Comparison of ENCODE assay signal across 15 cellular contexts in the genomic region with DNA sequence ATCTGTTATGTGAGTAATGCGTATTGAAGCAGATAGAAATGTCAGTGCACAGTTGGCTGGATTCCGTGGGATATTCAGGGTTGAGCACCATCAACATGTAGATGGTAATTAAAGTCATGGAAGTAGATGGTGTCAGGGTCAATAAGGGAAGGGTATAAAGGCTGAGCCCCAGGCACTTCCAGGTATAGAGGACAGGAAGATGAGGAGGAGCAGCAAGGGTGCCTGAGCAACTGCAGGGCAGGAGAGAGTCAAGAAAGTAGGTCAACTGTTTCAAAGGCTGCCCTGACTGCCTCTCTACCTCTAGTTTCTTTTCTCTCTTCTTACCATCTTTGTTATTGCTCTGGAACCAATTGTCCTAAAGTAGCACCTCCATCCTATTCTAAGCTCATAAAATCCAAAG.
DNase-seq lines count a peak whose midpoint lies in the region; ATAC-seq and TF ChIP-seq lines count a peak whose summit lies in the region.
"Had no signal": no experiment of that assay in that cellular context is flagged by ENCODE, and none has a peak within 500 bp of the region (broad histone marks: within the 10 kb centered on the region; RNA-seq: fewer than 3 reads in every experiment).

No MANE protein-coding gene starts in this region.

- H3K27ac ChIP-seq in RWPE2 (ENCODE audit: poor library complexity, severe bottlenecking) (peak overlapping the region; percentile 99), coronary artery (peak overlapping the region; percentile 30 to 95), smooth muscle cell (ENCODE audit: low read depth) (peak overlapping the region; percentile 96)

- H3K9me3 ChIP-seq in RWPE2 (ENCODE audit: severe bottlenecking) (no peaks in the 10 kb centered on the region), smooth muscle cell (replicated peaks; ENCODE audit: low read depth) (no peaks in the 10 kb centered on the region)

- H3K36me3 Mint-ChIP-seq in osteocyte (ENCODE audit: unreplicated experiment): no peaks in the 10 kb centered on the region

- H2AFZ ChIP-seq in smooth muscle cell (ENCODE audit: low read depth): no peak overlapping the region

- H3K4me3 Mint-ChIP-seq in osteocyte (ENCODE audit: unreplicated experiment): no peak overlapping the region

- no peaks in the 10 kb centered on the region for H4K20me1 ChIP-seq in smooth muscle cell (ENCODE audit: low read depth)

- H3K4me1 ChIP-seq in RWPE2 (ENCODE audit: insufficient read depth, poor library complexity, severe bottlenecking) (peaks cover 15% of the 10 kb centered on the region), smooth muscle cell (ENCODE audit: low read depth) (peaks cover 21% of the 10 kb centered on the region)

- H3K27me3 ChIP-seq in RWPE2 (ENCODE audit: insufficient read depth, poor library complexity, severe bottlenecking) (no peaks in the 10 kb centered on the region), smooth muscle cell (ENCODE audit: low read depth) (no peaks in the 10 kb centered on the region)

- no peaks in the 10 kb centered on the region for H3K9me3 Mint-ChIP-seq in osteocyte (ENCODE audit: unreplicated experiment)

- H3K79me2 ChIP-seq in smooth muscle cell (ENCODE audit: low read depth): peaks cover 63% of the 10 kb centered on the region

- H3K4me2 ChIP-seq in smooth muscle cell: peak overlapping the region; percentile 24

- TF ChIP-seq CTCF in RWPE2 (IDR thresholded peaks at IDR 0.05; ENCODE audit: poor library complexity, severe bottlenecking) (no peak), coronary artery (IDR thresholded peaks at IDR 0.05) (no peak), smooth muscle cell (IDR thresholded peaks at IDR 0.05; ENCODE audit: borderline replicate concordance, insufficient read depth, poor library complexity, severe bottlenecking) (no peak), osteocyte (IDR thresholded peaks at IDR 0.05) (no peak)

- no peak overlapping the region for H3K9ac ChIP-seq in smooth muscle cell (ENCODE audit: low read depth)

- peaks cover 31% of the 10 kb centered on the region for H3K4me1 Mint-ChIP-seq in osteocyte (ENCODE audit: unreplicated experiment)

- peaks cover 27% of the 10 kb centered on the region for H3F3A ChIP-seq in smooth muscle cell (ENCODE audit: low read depth)

- WGBS in smooth muscle cell (ENCODE audit: low lambda C conversion rate): 93% methylated on average over 2 of the region's 2 CpGs

- ATAC-seq in RWPE2 (ENCODE audit: low read depth) (no peak), GM19351 (IDR thresholded peaks at IDR 0.05; ENCODE audit: unreplicated experiment) (no peak)
- ATAC-seq: left cardiac atrium had no signal

- H3K27me3 Mint-ChIP-seq in osteocyte (ENCODE audit: unreplicated experiment): no peaks in the 10 kb centered on the region

- H3K4me3 ChIP-seq in RWPE2 (ENCODE audit: severe bottlenecking) (no peak overlapping the region), coronary artery (no peak overlapping the region), smooth muscle cell (no peak overlapping the region)
- H3K4me3 ChIP-seq: K562 had no signal

- no peak overlapping the region for H3K27ac Mint-ChIP-seq in osteocyte (ENCODE audit: unreplicated experiment)

- H3K36me3 ChIP-seq in RWPE2 (ENCODE audit: low read depth): peaks cover 68% of the 10 kb centered on the region
- H3K36me3 ChIP-seq in smooth muscle cell (ENCODE audit: low read depth): no peaks in the 10 kb centered on the region

- DNase-seq in activated CD8-positive, alpha-beta memory T cell treated with anti-CD3 and anti-CD28 coated beads, Interleukin-2, amount 50 U/mL, for 48 hours: peak; percentile 59
- no peak for DNase-seq in activated CD8-positive, alpha-beta memory T cell treated with anti-CD3 and anti-CD28 coated beads, Interleukin-2, amount 50 U/mL, for 4 hours
- DNase-seq in RWPE2 (ENCODE audit: low spot score) (no peak), coronary artery (ENCODE audit: low spot score) (no peak), smooth muscle cell (lab: John Stamatoyannopoulos, UW; ENCODE audit: unreplicated experiment) (no peak), hypothalamus (lab: John Stamatoyannopoulos, UW) (no peak), osteocyte (ENCODE audit: extremely low spot score, unreplicated experiment) (no peak)
- DNase-seq: head of caudate nucleus; left cardiac atrium; NCI-H1694; NCI-H526; SHP77 treated with DMSO at 0.1 percent for 48 hours; stimulated activated CD4-positive, alpha-beta T cell treated with anti-CD3 and anti-CD28 coated beads, Interleukin-12 subunit alpha, Interleukin-12 subunit beta, amount 100 ng/mL, for 4 hours had no signal
